ENCODE assay signal across 9 cellular contexts in the genomic region with DNA sequence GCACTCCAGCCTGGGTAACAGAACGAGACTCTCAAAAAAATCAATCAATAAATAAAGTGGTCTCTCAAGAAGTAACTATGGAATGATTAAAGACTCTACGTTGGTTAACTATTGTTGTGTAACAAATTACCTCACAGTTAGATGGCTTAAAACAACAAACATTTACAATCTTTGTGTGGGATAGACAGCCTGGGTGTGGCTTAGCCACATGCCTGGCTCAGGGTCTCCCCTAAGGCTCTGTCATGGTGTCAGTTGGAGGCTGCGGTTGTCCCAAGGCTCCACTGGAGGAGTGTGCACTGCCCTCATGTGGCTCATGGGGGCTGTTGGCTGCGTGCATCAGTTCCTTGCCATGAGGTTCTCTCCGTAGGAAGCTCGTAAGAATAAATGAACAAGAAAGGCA.
DNase-seq lines count a peak whose midpoint lies in the region; ATAC-seq, FAIRE-seq and TF ChIP-seq lines count a peak whose summit lies in the region.
"Had no signal": no experiment of that assay in that cellular context is flagged by ENCODE, and none has a peak within 500 bp of the region (broad histone marks: within the 10 kb centered on the region; RNA-seq: fewer than 3 reads in every experiment).

No MANE protein-coding gene starts in this region.

- H3K4me3 Mint-ChIP-seq in Calu3 (ENCODE audit: low read depth, unreplicated experiment), result no peak overlapping the region

- H3K4me2 ChIP-seq in K562 (ENCODE audit: insufficient read depth, low read length), result no peak overlapping the region

- H3K27me3 ChIP-seq in K562 (ENCODE audit: control insufficient read depth in 2 of 2, insufficient read depth in 2 of 2, low read length in 2 of 2) (peaks cover 12 to 19% of the 10 kb centered on the region in 2 experiments; a peak in 4 of 5 replicates), right lobe of liver (no peaks in the 10 kb centered on the region)

- no peaks in the 10 kb centered on the region; a peak in 1 of 5 replicates for H3K4me1 ChIP-seq in K562 (replicated peaks in 1 of 2; ENCODE audit: control insufficient read depth in 2 of 2, insufficient read depth in 2 of 2, low read length in 2 of 2)
- no peaks in the 10 kb centered on the region for H3K4me1 ChIP-seq in right lobe of liver

- intact Hi-C loops in Calu3 (cut with micrococcal nuclease; ENCODE audit: unreplicated experiment), result no loop called here
- intact Hi-C loops in K562 (cut with micrococcal nuclease), result loop anchor here (1.0 kb wide), 1 partner anchor 175 kb away; no protein-coding TSS in a partner anchor
- intact Hi-C loops in right lobe of liver (cut with DNase I), result no loop called here

- no peaks in the 10 kb centered on the region for H3K4me1 Mint-ChIP-seq in Calu3 (ENCODE audit: low read depth, unreplicated experiment)

- TF ChIP-seq POLR2A in K562 (conservative IDR thresholded peaks at IDR 0.05), result no peak
- TF ChIP-seq POLR2A in right lobe of liver (IDR thresholded peaks at IDR 0.05), result no peak

- peak; percentile 94 for FAIRE-seq in K562 (lab: Jason Lieb, UNC)

- no peaks in the 10 kb centered on the region for H3K36me3 ChIP-seq in K562 (ENCODE audit: control insufficient read depth, insufficient read depth, low read length)
- H3K36me3 ChIP-seq in right lobe of liver, result no peaks in the 10 kb centered on the region

- H3K79me2 ChIP-seq in K562 (ENCODE audit: control insufficient read depth, insufficient read depth, low read length), result no peaks in the 10 kb centered on the region

- TF ChIP-seq RAD21 in Ishikawa (IDR thresholded peaks at IDR 0.05; ENCODE audit: low read depth) (peak; percentile 57), K562 (CRISPR knock-in tag; conservative IDR thresholded peaks at IDR 0.05 in 1 of 2, IDR thresholded peaks at IDR 0.05 in 1 of 2) (peak; percentile 50 to 76)

- peaks cover 3% of the 10 kb centered on the region for H3K9me1 ChIP-seq in K562 (ENCODE audit: control insufficient read depth, insufficient read depth, low read length)

- H3K27ac Mint-ChIP-seq in Calu3 (ENCODE audit: unreplicated experiment), result no peak overlapping the region

- TF ChIP-seq EP300 in Ishikawa (IDR thresholded peaks at IDR 0.05; ENCODE audit: borderline replicate concordance) (no peak), K562 (IDR thresholded peaks at IDR 0.05; ENCODE audit: low read length) (no peak)

- TF ChIP-seq CTCF in Calu3 (IDR thresholded peaks at IDR 0.05; ENCODE audit: unreplicated experiment) (no peak), K562 (IDR thresholded peaks at IDR 0.05 in 2 of 3, conservative IDR thresholded peaks at IDR 0.05 in 1 of 3; ENCODE audit: insufficient read depth in 2 of 3, low read depth in 1 of 3, low read length in 3 of 3) (peak; percentile 62 to 68 (median 66)), right lobe of liver (IDR thresholded peaks at IDR 0.05) (peak in 3 of 4 donors; percentile 26 to 28 (median 27))

- H3K9me3 ChIP-seq in K562 (replicated peaks; ENCODE audit: control insufficient read depth, insufficient read depth, low read depth, low read length) (no peaks in the 10 kb centered on the region), right lobe of liver (no peaks in the 10 kb centered on the region)

- H3K36me3 Mint-ChIP-seq in Calu3 (ENCODE audit: insufficient read depth, unreplicated experiment), result no peaks in the 10 kb centered on the region

- no peaks in the 10 kb centered on the region for H3K9me3 Mint-ChIP-seq in Calu3 (ENCODE audit: low read depth, unreplicated experiment)

- no TSS peak for BruUV-seq in Calu3 (replicated peaks; lab: Mats Ljungman, UMichigan)
- BruUV-seq in K562 (replicated peaks; lab: Mats Ljungman, UMichigan), result no TSS peak

- no peak overlapping the region for H2AFZ ChIP-seq in K562 (ENCODE audit: low read depth, low read length)

- in situ Hi-C loops in K562 (cut with MboI), result no loop called here

- H3K27me3 Mint-ChIP-seq in Calu3 (ENCODE audit: unreplicated experiment), result no peaks in the 10 kb centered on the region

- H3K4me3 ChIP-seq in K562 (no peak overlapping the region), right lobe of liver (no peak overlapping the region)

- WGBS in K562 (ENCODE audit: insufficient coverage, low coverage, missing lambda C conversion rate), result 9% methylated on average over 6 of the region's 6 CpGs
- 75% methylated on average over 6 of the region's 6 CpGs for WGBS in right lobe of liver (ENCODE audit: insufficient coverage, low coverage, low lambda C conversion rate, missing lambda C conversion rate)

- POLR2A ChIA-PET in K562 (lab: Yijun Ruan, JAX), result interaction anchor here (0.6 to 1.1 kb wide), 3 partner anchors 8 to 67 kb away, joined by 3 read pairs; no protein-coding TSS in a partner anchor

- no peak overlapping the region for H3K27ac ChIP-seq in K562 (ENCODE audit: extremely low read depth, low read depth, low read length)
- H3K27ac ChIP-seq in right lobe of liver, result no peak overlapping the region

- H4K20me1 ChIP-seq in K562 (replicated peaks; ENCODE audit: control insufficient read depth, insufficient read depth, low read length), result 0 out of 2 replicates have a peak, but pooled peaks cover 3% of the 10 kb centered on the region

- DNase-seq in Calu3 (peak; percentile 53), K562 (ENCODE audit: extremely low read depth in 1 of 4, low spot score in 3 of 4) (peak; percentile 37 to 68 (median 46)), right lobe of liver (no peak), SW 1271 (lab: John Stamatoyannopoulos, UW) (no peak), NCI-H510A (lab: John Stamatoyannopoulos, UW) (no peak)
- DNase-seq in activated T-cell treated with anti-CD3 and anti-CD28 coated beads, Interleukin-2, amount 50 U/mL, for 48 hours, result no peak
- DNase-seq: activated CD8-positive, alpha-beta memory T cell treated with anti-CD3 and anti-CD28 coated beads, Interleukin-2, amount 50 U/mL, for 48 hours had no signal

- CTCF ChIA-PET in Calu3 (lab: Charles Lee) (interaction anchor here (0.6 to 1.0 kb wide), 3 partner anchors 42 to 179 kb away, joined by 3 to 12 read pairs (median 5); no protein-coding TSS in a partner anchor), K562 (lab: Yijun Ruan, JAX; ENCODE audit: low intra/inter-chr PET ratio) (no interaction called here)

- ATAC-seq in K562, result peak; percentile 97
- ATAC-seq in right lobe of liver, result peak in 3 of 4 donors; percentile 33 to 55 (median 37)
- no peak for ATAC-seq in HG02623 (IDR thresholded peaks at IDR 0.05; ENCODE audit: unreplicated experiment)

- H3K9ac ChIP-seq in K562 (ENCODE audit: insufficient read depth in 1 of 2, low read depth in 2 of 2, low read length in 2 of 2), result no peak overlapping the region

TF ChIP-seq in Ishikawa, 13 proteins besides CTCF, POLR2A, EP300 and RAD21 (continues in another document):
- no peak for TF ChIP-seq TCF12 (IDR thresholded peaks at IDR 0.05; ENCODE audit: low read depth)
- TF ChIP-seq FOXM1 (IDR thresholded peaks at IDR 0.05; ENCODE audit: borderline replicate concordance, low read depth), result no peak
- TF ChIP-seq YY1 (IDR thresholded peaks at IDR 0.05; ENCODE audit: low read depth), result no peak
- no peak for TF ChIP-seq TEAD4 (IDR thresholded peaks at IDR 0.05)

TF ChIP-seq in K562, 482 proteins besides CTCF, POLR2A, EP300 and RAD21 (continues in another document):
- TF ChIP-seq, protein P1, sequence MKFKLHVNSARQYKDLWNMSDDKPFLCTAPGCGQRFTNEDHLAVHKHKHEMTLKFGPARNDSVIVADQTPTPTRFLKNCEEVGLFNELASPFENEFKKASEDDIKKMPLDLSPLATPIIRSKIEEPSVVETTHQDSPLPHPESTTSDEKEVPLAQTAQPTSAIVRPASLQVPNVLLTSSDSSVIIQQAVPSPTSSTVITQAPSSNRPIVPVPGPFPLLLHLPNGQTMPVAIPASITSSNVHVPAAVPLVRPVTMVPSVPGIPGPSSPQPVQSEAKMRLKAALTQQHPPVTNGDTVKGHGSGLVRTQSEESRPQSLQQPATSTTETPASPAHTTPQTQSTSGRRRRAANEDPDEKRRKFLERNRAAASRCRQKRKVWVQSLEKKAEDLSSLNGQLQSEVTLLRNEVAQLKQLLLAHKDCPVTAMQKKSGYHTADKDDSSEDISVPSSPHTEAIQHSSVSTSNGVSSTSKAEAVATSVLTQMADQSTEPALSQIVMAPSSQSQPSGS (CRISPR knock-in tag; IDR thresholded peaks at IDR 0.05), result no peak
- TF ChIP-seq MAZ (CRISPR knock-in tag; conservative IDR thresholded peaks at IDR 0.05 in 1 of 2, IDR thresholded peaks at IDR 0.05 in 1 of 2) (0 out of 4 replicates have a peak, but pooled peaks of 1 of the 2 experiments have one; percentile 38), ELF4 (CRISPR knock-in tag; IDR thresholded peaks at IDR 0.05) (no peak), TARDBP (IDR thresholded peaks at IDR 0.05) (no peak), ESRRB (CRISPR knock-in tag; IDR thresholded peaks at IDR 0.05; ENCODE audit: borderline replicate concordance) (no peak), POLR2G (IDR thresholded peaks at IDR 0.05; ENCODE audit: low read depth, low read length) (no peak), JUN (IDR thresholded peaks at IDR 0.05; ENCODE audit: borderline replicate concordance, low read depth, low read length) (no peak), JUN (CRISPR knock-in tag; IDR thresholded peaks at IDR 0.05; ENCODE audit: borderline replicate concordance) (no peak), ATF1 (CRISPR knock-in tag; IDR thresholded peaks at IDR 0.05) (no peak), ATF1 (tag; IDR thresholded peaks at IDR 0.05) (no peak), MYC (IDR thresholded peaks at IDR 0.05; ENCODE audit: low read depth, low read length) (peak; percentile 39; the same call in 1 of the 2 replicates), MYC (CRISPR knock-in tag; IDR thresholded peaks at IDR 0.05; ENCODE audit: borderline replicate concordance, low read depth) (no peak), SMC3 (conservative IDR thresholded peaks at IDR 0.05; ENCODE audit: insufficient read depth, low read depth, low read length) (0 out of 2 replicates have a peak, but pooled peaks have one; percentile 33), MTA2 (IDR thresholded peaks at IDR 0.05; ENCODE audit: low read depth) (no peak), CEBPB (tag; IDR thresholded peaks at IDR 0.05) (0 out of 2 replicates have a peak, but pooled peaks have one; percentile 26), HOXB6 (CRISPR knock-in tag; IDR thresholded peaks at IDR 0.05; ENCODE audit: borderline replicate concordance) (no peak), KLF16 (IDR thresholded peaks at IDR 0.05) (peak; percentile 27; the same call in 1 of the 2 replicates), CREB1 (IDR thresholded peaks at IDR 0.05) (no peak), CREB1 (CRISPR knock-in tag; IDR thresholded peaks at IDR 0.05) (no peak)
- TF ChIP-seq, protein P2, sequence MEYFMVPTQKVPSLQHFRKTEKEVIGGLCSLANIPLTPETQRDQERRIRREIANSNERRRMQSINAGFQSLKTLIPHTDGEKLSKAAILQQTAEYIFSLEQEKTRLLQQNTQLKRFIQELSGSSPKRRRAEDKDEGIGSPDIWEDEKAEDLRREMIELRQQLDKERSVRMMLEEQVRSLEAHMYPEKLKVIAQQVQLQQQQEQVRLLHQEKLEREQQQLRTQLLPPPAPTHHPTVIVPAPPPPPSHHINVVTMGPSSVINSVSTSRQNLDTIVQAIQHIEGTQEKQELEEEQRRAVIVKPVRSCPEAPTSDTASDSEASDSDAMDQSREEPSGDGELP (CRISPR knock-in tag; IDR thresholded peaks at IDR 0.05; ENCODE audit: borderline replicate concordance), result peak; percentile 18; the same call in 1 of the 2 replicates

Comparison
In these comparisons a context has a peak if more than half of its experiments do, and no peak if none do; other contexts are left out.
1. DNase-seq: peak in Calu3 (single experiment) and K562 (4 of 4); none in right lobe of liver (0 of 3), SW 1271 (0 of 2), NCI-H510A (single experiment) and activated T-cell treated with anti-CD3 and anti-CD28 coated beads, Interleukin-2, amount 50 U/mL, for 48 hours (0 of 2).